26 cellular contexts compared by ENCODE assay signal in the genomic region with DNA sequence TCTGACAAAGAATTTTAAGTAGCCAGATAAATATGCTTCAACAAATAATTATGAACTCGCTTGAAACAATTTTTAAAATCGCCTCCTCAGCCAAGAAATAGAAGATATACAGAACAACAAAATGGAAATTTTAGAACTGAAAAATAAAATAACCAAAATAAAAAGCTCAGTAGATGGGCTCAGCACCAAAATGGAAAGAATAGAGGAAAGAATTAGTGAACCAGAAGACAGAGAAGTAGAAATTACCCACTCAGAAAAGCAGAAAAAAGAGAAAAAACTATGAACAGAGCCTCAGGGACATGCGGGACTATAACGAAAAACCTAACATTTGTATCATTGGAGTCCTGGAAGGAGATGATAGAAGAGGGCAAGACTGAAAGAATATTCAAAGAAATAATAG.
"Had no signal": no experiment of that assay in that cellular context is flagged by ENCODE, and none has a peak within 500 bp of the region (broad histone marks: within the 10 kb centered on the region; RNA-seq: fewer than 3 reads in every experiment).

No MANE protein-coding gene starts in this region.

- H3K27ac Mint-ChIP-seq: dendritic cell treated with granulocyte-macrophage colony-stimulating factor and Interleukin-4, amounts not matched to agents 40 ng/mL and 50 ng/mL, for 4 days; endodermal cell had no signal

- H3K27ac ChIP-seq: colonic mucosa, coronary artery, dorsolateral prefrontal cortex, esophagus muscularis mucosa, esophagus squamous epithelium, foreskin keratinocyte, gastrocnemius medialis, gastroesophageal sphincter, heart left ventricle, heart right ventricle had no signal

- H3K4me1 ChIP-seq: colonic mucosa, esophagus muscularis mucosa, foreskin keratinocyte, gastroesophageal sphincter had no signal

- H3K4me3 ChIP-seq: colonic mucosa, coronary artery, dorsolateral prefrontal cortex, esophagus muscularis mucosa, esophagus squamous epithelium, gastrocnemius medialis, gastroesophageal sphincter, heart left ventricle, heart right ventricle had no signal

- H3K27me3 ChIP-seq: colonic mucosa, dorsolateral prefrontal cortex, esophagus muscularis mucosa, esophagus squamous epithelium, foreskin keratinocyte, gastrocnemius medialis, gastroesophageal sphincter, heart left ventricle, heart right ventricle had no signal

- ATAC-seq: effector memory CD8-positive, alpha-beta T cell; foreskin keratinocyte; gastrocnemius medialis; gastroesophageal sphincter; heart right ventricle had no signal

- H3K36me3 ChIP-seq: colonic mucosa had no signal

- H3K9me3 ChIP-seq: colonic mucosa, esophagus squamous epithelium, gastrocnemius medialis had no signal

- H3K9me3 Mint-ChIP-seq: dendritic cell treated with granulocyte-macrophage colony-stimulating factor and Interleukin-4, amounts not matched to agents 40 ng/mL and 50 ng/mL, for 4 days; effector memory CD8-positive, alpha-beta T cell had no signal

- DNase-seq: cortex of kidney; dermis blood vessel endothelial cell; dorsolateral prefrontal cortex; effector CD4-positive, alpha-beta T cell; effector CD8-positive, alpha-beta T cell; effector memory CD4-positive, alpha-beta T cell; effector memory CD8-positive, alpha-beta T cell; erythroblast; esophagus squamous epithelium; foreskin fibroblast; foreskin keratinocyte; foreskin melanocyte; gastrocnemius medialis; glutamatergic neuron; heart left ventricle; heart right ventricle had no signal

- H3K27me3 Mint-ChIP-seq: dendritic cell treated with granulocyte-macrophage colony-stimulating factor and Interleukin-4, amounts not matched to agents 40 ng/mL and 50 ng/mL, for 4 days; effector memory CD8-positive, alpha-beta T cell had no signal

- FAIRE-seq: colon, endometrium, endothelial cell of umbilical vein, frontal cortex had no signal

- H3K4me3 Mint-ChIP-seq: dendritic cell treated with granulocyte-macrophage colony-stimulating factor and Interleukin-4, amounts not matched to agents 40 ng/mL and 50 ng/mL, for 4 days; effector memory CD8-positive, alpha-beta T cell; endodermal cell had no signal
